Comparison of ENCODE assay signal across 28 cellular contexts in the genomic region with DNA sequence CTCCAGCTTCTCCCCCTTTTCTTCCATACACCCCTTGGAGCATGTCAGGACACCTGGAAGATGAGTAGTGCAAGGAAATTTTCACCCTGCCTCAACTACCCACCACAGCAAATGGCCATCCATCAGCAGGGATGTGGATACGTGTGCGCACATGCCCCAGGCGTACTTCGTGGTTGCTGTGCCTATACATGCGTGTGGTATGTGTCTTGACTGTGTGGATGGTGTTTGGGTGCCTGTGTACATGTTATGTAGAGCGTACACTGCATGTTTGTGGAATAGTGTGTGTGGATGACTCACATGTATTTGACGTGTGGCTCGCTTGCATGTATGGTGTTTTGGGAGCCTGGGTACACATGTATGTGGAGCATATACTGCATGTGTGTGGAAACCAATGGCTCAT.
DNase-seq lines count a peak whose midpoint lies in the region; FAIRE-seq and TF ChIP-seq lines count a peak whose summit lies in the region.
"Had no signal": no experiment of that assay in that cellular context is flagged by ENCODE, and none has a peak within 500 bp of the region (broad histone marks: within the 10 kb centered on the region; RNA-seq: fewer than 3 reads in every experiment).

No MANE protein-coding gene starts in this region.

- intact Hi-C loops in esophagus muscularis mucosa (cut with DNase I): no loop called here

- H4K91ac ChIP-seq in H1 (replicated peaks; ENCODE audit: insufficient read length, low read length): peak overlapping the region; percentile 52

- FAIRE-seq in H1 (lab: Jason Lieb, UNC): no peak
- peak; percentile 30 for FAIRE-seq in urothelium cell line (lab: Jason Lieb, UNC)
- FAIRE-seq: A204.1, GM12878, GM12892, GM18507 had no signal

- H2BK20ac ChIP-seq in H1 (ENCODE audit: low read length): no peak overlapping the region

- no peak overlapping the region for H4K5ac ChIP-seq in H1 (ENCODE audit: insufficient read length, low read depth, low read length)
- H4K5ac ChIP-seq in mesendoderm (ENCODE audit: low read length): peak overlapping the region; percentile 71

- H4K8ac ChIP-seq in H1 (ENCODE audit: extremely low read depth, insufficient read depth, low read length): no peak overlapping the region
- no peak overlapping the region for H4K8ac ChIP-seq in mesendoderm (ENCODE audit: low read depth, low read length)

- TF ChIP-seq EP300 in H1 (IDR thresholded peaks at IDR 0.05; ENCODE audit: borderline replicate concordance in 1 of 2, low read depth in 2 of 2, low read length in 2 of 2) (no peak), esophagus muscularis mucosa (IDR thresholded peaks at IDR 0.05) (no peak)

- H3K4me2 ChIP-seq in H1 (ENCODE audit: insufficient read depth in 1 of 2, low read depth in 2 of 2, low read length in 2 of 2): no peak overlapping the region
- H3K4me2 ChIP-seq in mesendoderm (ENCODE audit: low read length): no peak overlapping the region
- H3K4me2 ChIP-seq: BLaER1 had no signal

- H2BK15ac ChIP-seq in H1 (ENCODE audit: low read length) (no peak overlapping the region), mesendoderm (replicated peaks; ENCODE audit: low read depth) (no peak overlapping the region)

- H3K4me3 ChIP-seq in H1 (ENCODE audit: extremely low read depth in 1 of 4, insufficient read depth in 2 of 4, low read depth in 3 of 4, low read length in 4 of 4) (no peak overlapping the region), esophagus muscularis mucosa (no peak overlapping the region), mesendoderm (ENCODE audit: low read length) (no peak overlapping the region)
- H3K4me3 ChIP-seq: BLaER1, GM12878 had no signal

- H3K14ac ChIP-seq in H1 (ENCODE audit: insufficient read length): no peak overlapping the region

- H3K79me1 ChIP-seq in H1 (ENCODE audit: low read depth, low read length) (no peaks in the 10 kb centered on the region), mesendoderm (ENCODE audit: low read length) (no peaks in the 10 kb centered on the region)

- CTCF ChIA-PET in H1 (lab: Charles Lee; ENCODE audit: partially characterized antibody): no interaction called here

- H3K4ac ChIP-seq in H1 (replicated peaks; ENCODE audit: insufficient read length, low read depth, low read length) (no peak overlapping the region), mesendoderm (ENCODE audit: low read depth, low read length) (no peak overlapping the region)

- H2AK5ac ChIP-seq in H1 (ENCODE audit: low read depth, low read length) (no peak overlapping the region), mesendoderm (ENCODE audit: low read length) (no peak overlapping the region)

- H3K18ac ChIP-seq in H1 (ENCODE audit: extremely low read depth, low read length): no peak overlapping the region
- no peak overlapping the region for H3K18ac ChIP-seq in mesendoderm (ENCODE audit: low read length)

- no peak overlapping the region for H3K27ac ChIP-seq in H1 (ENCODE audit: low read depth, low read length)
- no peak overlapping the region for H3K27ac ChIP-seq in esophagus muscularis mucosa (replicated peaks in 1 of 4)
- no peak overlapping the region for H3K27ac ChIP-seq in mesendoderm (ENCODE audit: low read depth, low read length)
- H3K27ac ChIP-seq: BLaER1 had no signal

- no peak for TF ChIP-seq RAD21 in H1 (IDR thresholded peaks at IDR 0.05 in 1 of 2, conservative IDR thresholded peaks at IDR 0.05 in 1 of 2; ENCODE audit: low read depth in 2 of 2, low read length in 2 of 2)

- H2BK5ac ChIP-seq in H1 (ENCODE audit: low read depth, low read length): no peak overlapping the region
- no peak overlapping the region for H2BK5ac ChIP-seq in mesendoderm (ENCODE audit: low read length)

- peaks cover 5 to 6% of the 10 kb centered on the region in 2 experiments; a peak in 3 of 4 replicates for H3K9me3 ChIP-seq in H1 (ENCODE audit: insufficient read depth in 2 of 2, low read depth in 1 of 2, low read length in 1 of 2)
- H3K9me3 ChIP-seq in esophagus muscularis mucosa: peaks cover 0 to 10% (median 8%) of the 10 kb centered on the region in 4 donors
- H3K9me3 ChIP-seq: BE2C had no signal

- TF ChIP-seq POLR2A in H1 (IDR thresholded peaks at IDR 0.05; ENCODE audit: control extremely low read depth in 1 of 2, low read depth in 2 of 2, low read length in 2 of 2): no peak
- no peak for TF ChIP-seq POLR2A in esophagus muscularis mucosa (IDR thresholded peaks at IDR 0.05; ENCODE audit: low read depth)

- POLR2A ChIA-PET in H1 (lab: Charles Lee; ENCODE audit: partially characterized antibody): no interaction called here

- WGBS in H1 (ENCODE audit: extremely low coverage in 1 of 2, insufficient coverage in 1 of 2, insufficient read length in 1 of 2, insufficient replicate concordance in 2 of 2, low coverage in 1 of 2, low lambda C conversion rate in 2 of 2, missing lambda C conversion rate in 1 of 2), 2 experiments: 81% methylated on average over 8 of the region's 8 CpGs; no CpG with 5 or more reads in 1 of the 2 experiments
- WGBS in esophagus muscularis mucosa: 80% methylated on average over 8 of the region's 8 CpGs
- WGBS in mesendoderm (ENCODE audit: extremely low coverage, insufficient coverage, low lambda C conversion rate): no CpG with 5 or more reads among the region's 8 CpGs

- H3K9ac ChIP-seq in H1 (replicated peaks in 1 of 4; ENCODE audit: extremely low read depth in 1 of 4, low read depth in 3 of 4, low read length in 3 of 4) (no peak overlapping the region), mesendoderm (ENCODE audit: low read length) (no peak overlapping the region)
- H3K9ac ChIP-seq: BLaER1 had no signal

- H3K56ac ChIP-seq in H1 (replicated peaks; ENCODE audit: insufficient read length, low read depth, low read length): no peak overlapping the region
- no peak overlapping the region for H3K56ac ChIP-seq in mesendoderm (ENCODE audit: low read length)

- TF ChIP-seq CTCF in H1 (IDR thresholded peaks at IDR 0.05; ENCODE audit: control extremely low read depth in 1 of 3, insufficient read depth in 1 of 3, low read depth in 1 of 3, low read length in 3 of 3) (no peak), esophagus muscularis mucosa (IDR thresholded peaks at IDR 0.05) (no peak), GM20000 (IDR thresholded peaks at IDR 0.05; ENCODE audit: extremely low read depth, missing control alignments) (no peak)

- H3K23me2 ChIP-seq in H1 (ENCODE audit: low read depth, low read length): no peaks in the 10 kb centered on the region

- no peaks in the 10 kb centered on the region for H3K79me2 ChIP-seq in H1 (ENCODE audit: control insufficient read depth in 1 of 2, insufficient read depth in 2 of 2, low read length in 2 of 2)
- H3K79me2 ChIP-seq in mesendoderm (ENCODE audit: control insufficient read depth, insufficient read depth, low read length): no peaks in the 10 kb centered on the region

- H2AFZ ChIP-seq in H1 (ENCODE audit: low read length): no peak overlapping the region

- DNase-seq in H1 (ENCODE audit: low read depth in 1 of 2, low spot score in 2 of 2) (no peak), esophagus muscularis mucosa (ENCODE audit: extremely low spot score) (peak; percentile 82), mesendoderm (no peak), urothelium cell line (ENCODE audit: low spot score) (no peak), GM20000 (ENCODE audit: low spot score) (no peak), glomerular visceral epithelial cell (ENCODE audit: extremely low spot score) (no peak), cerebellum (ENCODE audit: low spot score) (no peak)
- no peak for DNase-seq in stimulated activated CD4-positive, alpha-beta T cell treated with anti-CD3 and anti-CD28 coated beads, Interleukin-15, amount 100 ng/mL, for 24 hours
- DNase-seq: 8988T; ACHN; BE2C; C1 segment of cervical spinal cord; CD4-positive, alpha-beta memory T cell; CD4-positive, CD25-positive, alpha-beta regulatory T cell; CD8-positive, alpha-beta memory T cell; COR-L47; DMS 273 treated with DMSO at 0.1 percent for 48 hours; DMS153; DMS53; DMS79; DND-41; EL; GDM1 had no signal

- H3K4me1 ChIP-seq in H1 (replicated peaks in 1 of 4; ENCODE audit: control insufficient read depth in 3 of 4, insufficient read depth in 4 of 4, low read length in 3 of 4) (no peaks in the 10 kb centered on the region), esophagus muscularis mucosa (no peaks in the 10 kb centered on the region), mesendoderm (ENCODE audit: control insufficient read depth, low read depth, low read length) (no peaks in the 10 kb centered on the region)
- H3K4me1 ChIP-seq: BE2C had no signal

- H4K20me1 ChIP-seq in H1 (replicated peaks in 1 of 2; ENCODE audit: control insufficient read depth in 1 of 2, insufficient read depth in 2 of 2, low read length in 2 of 2): no peaks in the 10 kb centered on the region
- H4K20me1 ChIP-seq: BLaER1 had no signal

- H3K23ac ChIP-seq in H1 (ENCODE audit: insufficient read length) (no peak overlapping the region), mesendoderm (ENCODE audit: low read length) (no peak overlapping the region)

- no peak overlapping the region for H2BK12ac ChIP-seq in H1 (ENCODE audit: low read depth, low read length)

- H3K27me3 ChIP-seq in H1 (replicated peaks in 1 of 4; ENCODE audit: control insufficient read depth in 3 of 4, extremely low read depth in 1 of 4, insufficient read depth in 3 of 4, low read length in 3 of 4): no peaks in the 10 kb centered on the region
- H3K27me3 ChIP-seq in esophagus muscularis mucosa: peaks cover 0 to 34% (median 0%) of the 10 kb centered on the region in 4 donors
- H3K27me3 ChIP-seq in mesendoderm (ENCODE audit: insufficient read depth, low read length, poor library complexity): no peaks in the 10 kb centered on the region
- H3K27me3 ChIP-seq: BE2C, BLaER1 had no signal

- no peaks in the 10 kb centered on the region for H3K36me3 ChIP-seq in H1 (ENCODE audit: control insufficient read depth in 2 of 4, insufficient read depth in 4 of 4, low read length in 3 of 4)
- no peaks in the 10 kb centered on the region for H3K36me3 ChIP-seq in esophagus muscularis mucosa
- H3K36me3 ChIP-seq in mesendoderm (ENCODE audit: control insufficient read depth, insufficient read depth, low read length): no peaks in the 10 kb centered on the region
- H3K36me3 ChIP-seq: BE2C, BLaER1 had no signal

- no peak overlapping the region for H2BK120ac ChIP-seq in H1 (replicated peaks; ENCODE audit: low read depth, low read length)
- no peak overlapping the region for H2BK120ac ChIP-seq in mesendoderm (ENCODE audit: low read depth, low read length)

TF ChIP-seq in H1, 55 proteins besides CTCF, POLR2A, EP300 and RAD21:
- TF ChIP-seq POU5F1 (IDR thresholded peaks at IDR 0.05; ENCODE audit: low read depth, low read length): no peak
